1 cellular context compared by ENCODE assay signal in genomic region chr7:120792861-120793130, GRCh38.
TF ChIP-seq lines count a peak whose summit lies in the region.

No MANE protein-coding gene starts in this region.

TF ChIP-seq in GM12878, 131 proteins besides CTCF, POLR2A, EP300 and RAD21 (continued from another document):
- TF ChIP-seq PRDM15 (CRISPR knock-in tag; IDR thresholded peaks at IDR 0.05), result no peak
- TF ChIP-seq SUPT20H (IDR thresholded peaks at IDR 0.05; ENCODE audit: borderline replicate concordance, control insufficient read depth, low read depth, low read length), result no peak
- no peak for TF ChIP-seq EZH2 (IDR thresholded peaks at IDR 0.05; ENCODE audit: borderline replicate concordance, control insufficient read depth, low read depth, low read length)
- no peak for TF ChIP-seq FOXK2 (IDR thresholded peaks at IDR 0.05)
- no peak for TF ChIP-seq HCFC1 (IDR thresholded peaks at IDR 0.05; ENCODE audit: low read length)
